ENCODE assay signal across 2 cellular contexts in genomic region chrX:120147537-120147936, GRCh38.
TF ChIP-seq lines count a peak whose summit lies in the region.

No MANE protein-coding gene starts in this region.

TF ChIP-seq in liver, 16 proteins besides CTCF, POLR2A, EP300 and RAD21 (continued from another document):
- TF ChIP-seq, protein P1, sequence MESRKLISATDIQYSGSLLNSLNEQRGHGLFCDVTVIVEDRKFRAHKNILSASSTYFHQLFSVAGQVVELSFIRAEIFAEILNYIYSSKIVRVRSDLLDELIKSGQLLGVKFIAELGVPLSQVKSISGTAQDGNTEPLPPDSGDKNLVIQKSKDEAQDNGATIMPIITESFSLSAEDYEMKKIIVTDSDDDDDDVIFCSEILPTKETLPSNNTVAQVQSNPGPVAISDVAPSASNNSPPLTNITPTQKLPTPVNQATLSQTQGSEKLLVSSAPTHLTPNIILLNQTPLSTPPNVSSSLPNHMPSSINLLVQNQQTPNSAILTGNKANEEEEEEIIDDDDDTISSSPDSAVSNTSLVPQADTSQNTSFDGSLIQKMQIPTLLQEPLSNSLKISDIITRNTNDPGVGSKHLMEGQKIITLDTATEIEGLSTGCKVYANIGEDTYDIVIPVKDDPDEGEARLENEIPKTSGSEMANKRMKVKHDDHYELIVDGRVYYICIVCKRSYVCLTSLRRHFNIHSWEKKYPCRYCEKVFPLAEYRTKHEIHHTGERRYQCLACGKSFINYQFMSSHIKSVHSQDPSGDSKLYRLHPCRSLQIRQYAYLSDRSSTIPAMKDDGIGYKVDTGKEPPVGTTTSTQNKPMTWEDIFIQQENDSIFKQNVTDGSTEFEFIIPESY (IDR thresholded peaks at IDR 0.05) = no peak
- TF ChIP-seq SP1 (IDR thresholded peaks at IDR 0.05) = no peak
- no peak for TF ChIP-seq YY1 (IDR thresholded peaks at IDR 0.05)

TF ChIP-seq in HepG2, 621 proteins besides CTCF, POLR2A, EP300 and RAD21:
- TF ChIP-seq ZHX2 (IDR thresholded peaks at IDR 0.05; ENCODE audit: low read depth) = no peak
- no peak for TF ChIP-seq ZHX2 (CRISPR knock-in tag; IDR thresholded peaks at IDR 0.05; ENCODE audit: borderline replicate concordance)
- TF ChIP-seq, protein P2, sequence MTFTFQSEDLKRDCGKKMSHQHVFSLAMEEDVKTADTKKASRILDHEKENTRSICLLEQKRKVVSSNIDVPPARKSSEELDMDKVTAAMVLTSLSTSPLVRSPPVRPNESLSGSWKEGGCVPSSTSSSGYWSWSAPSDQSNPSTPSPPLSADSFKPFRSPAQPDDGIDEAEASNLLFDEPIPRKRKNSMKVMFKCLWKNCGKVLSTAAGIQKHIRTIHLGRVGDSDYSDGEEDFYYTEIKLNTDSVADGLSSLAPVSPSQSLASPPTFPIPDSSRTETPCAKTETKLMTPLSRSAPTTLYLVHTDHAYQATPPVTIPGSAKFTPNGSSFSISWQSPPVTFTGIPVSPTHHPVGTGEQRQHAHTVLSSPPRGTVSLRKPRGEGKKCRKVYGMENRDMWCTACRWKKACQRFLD (CRISPR knock-in tag; IDR thresholded peaks at IDR 0.05; ENCODE audit: borderline replicate concordance) = no peak
- TF ChIP-seq ARNTL (CRISPR knock-in tag; IDR thresholded peaks at IDR 0.05) = no peak
- TF ChIP-seq ZKSCAN5 (CRISPR knock-in tag; IDR thresholded peaks at IDR 0.05) = no peak
- no peak for TF ChIP-seq ZNF674 (CRISPR knock-in tag; IDR thresholded peaks at IDR 0.05; ENCODE audit: low read depth)
- no peak for TF ChIP-seq PAF1 (CRISPR knock-in tag; IDR thresholded peaks at IDR 0.05)
- TF ChIP-seq MEIS1 (CRISPR knock-in tag; IDR thresholded peaks at IDR 0.05; ENCODE audit: borderline replicate concordance) = no peak
- no peak for TF ChIP-seq KDM5B (CRISPR knock-in tag; IDR thresholded peaks at IDR 0.05; ENCODE audit: borderline replicate concordance)
